22 cellular contexts compared by ENCODE assay signal in the genomic region with DNA sequence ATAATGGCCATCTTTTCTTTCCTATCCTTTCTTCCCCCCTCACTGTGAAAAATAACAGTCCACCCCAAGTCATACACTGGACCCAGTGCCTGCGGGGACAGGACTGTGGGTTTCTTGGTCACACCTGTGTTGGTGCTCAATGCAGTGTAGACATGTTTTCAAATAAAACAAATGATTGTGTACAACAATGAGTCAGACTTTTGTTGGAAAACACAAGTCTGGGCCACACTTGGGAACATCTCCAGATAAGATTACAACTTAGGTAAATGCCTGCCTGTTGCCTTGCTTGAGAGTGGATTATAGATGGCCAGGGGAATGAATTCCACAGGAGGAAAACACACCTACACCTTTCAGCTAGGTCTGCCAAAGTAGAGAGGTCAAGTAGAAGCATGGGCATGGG. TPM values are rescaled to one million over a fixed set of nuclear protein-coding genes. Genes with fewer than 3 reads are reported as not detected.
A peak's percentile ranks its signal among the peaks of the same experiment; 100 is the strongest.
DNase-seq lines count a peak whose midpoint lies in the region; ATAC-seq, FAIRE-seq and TF ChIP-seq lines count a peak whose summit lies in the region.
"Had no signal": no experiment of that assay in that cellular context is flagged by ENCODE, and none has a peak within 500 bp of the region (broad histone marks: within the 10 kb centered on the region; RNA-seq: fewer than 3 reads in every experiment).

No MANE protein-coding gene starts in this region.

- TF ChIP-seq POLR2A in stomach (IDR thresholded peaks at IDR 0.05): no peak

- DNase-seq in HCEC 1CT: peak; percentile 28
- peak; percentile 82 for DNase-seq in bronchial epithelial cell (ENCODE audit: low read depth)
- DNase-seq in mesenchymal stem cell: peak; percentile 25
- no peak for DNase-seq in stomach
- no peak for DNase-seq in NCI-H2029 (lab: John Stamatoyannopoulos, UW)
- no peak for DNase-seq in activated naive CD4-positive, alpha-beta T cell treated with Interleukin-2 at 50 U/mL for 16 hours
- DNase-seq in left lobe of liver (ENCODE audit: low spot score): no peak
- no peak for DNase-seq in activated gamma-delta T cell treated with Interleukin-2 at 50 U/mL for 16 hours
- DNase-seq: 8988T; BE2C; Calu3; CD4-positive, alpha-beta T cell; DMS53; H7; NCI-H1436; NCI-H2029 treated with DMSO at 0.1 percent for 48 hours; NCI-H2171 treated with DMSO at 0.1 percent for 48 hours; NCI-H446 treated with DMSO at 0.1 percent for 48 hours; NCI-H748 treated with DMSO at 0.1 percent for 48 hours; PC-9 had no signal

- no peak overlapping the region for H2AK5ac ChIP-seq in mesenchymal stem cell (ENCODE audit: low read length, severe bottlenecking)

- no peak overlapping the region for H2BK12ac ChIP-seq in mesenchymal stem cell (ENCODE audit: low read length in 2 of 2)

- ATAC-seq in left lobe of liver: no peak

- FAIRE-seq in bronchial epithelial cell (lab: Jason Lieb, UNC): no peak
- FAIRE-seq: HTR-8/SVneo had no signal

- H3K9me3 ChIP-seq in mesenchymal stem cell (ENCODE audit: control insufficient read depth, low read length) (no peaks in the 10 kb centered on the region), stomach (no peaks in the 10 kb centered on the region)
- H3K9me3 ChIP-seq: BE2C had no signal

- H3K9ac ChIP-seq in mesenchymal stem cell (ENCODE audit: low read length): no peak overlapping the region

- no peak overlapping the region for H4K91ac ChIP-seq in mesenchymal stem cell (ENCODE audit: low read length)

- H2AFZ ChIP-seq in mesenchymal stem cell (ENCODE audit: low read depth, low read length): no peak overlapping the region
- H2AFZ ChIP-seq: PC-9 had no signal

- 100% methylated on average over 1 of the region's 1 CpG for WGBS in mesenchymal stem cell
- 55 to 81% (median 63%) methylated on average over 1 of the region's 1 CpG for WGBS in stomach, 5 donors

- peak overlapping the region in 1 of 2 experiments; percentile 43 for H3K18ac ChIP-seq in mesenchymal stem cell (ENCODE audit: low read depth in 1 of 2, low read length in 2 of 2)

- TF ChIP-seq EP300 in stomach (IDR thresholded peaks at IDR 0.05): no peak

- no peak overlapping the region for H3K4ac ChIP-seq in mesenchymal stem cell (ENCODE audit: low read depth in 1 of 2, low read length in 2 of 2)

- H2BK5ac ChIP-seq in mesenchymal stem cell (ENCODE audit: low read depth, low read length, poor library complexity, severe bottlenecking): no peak overlapping the region

- H3K27me3 ChIP-seq in bronchial epithelial cell (ENCODE audit: control insufficient read depth, insufficient read depth, low read length) (no peaks in the 10 kb centered on the region), mesenchymal stem cell (ENCODE audit: control insufficient read depth in 1 of 2, insufficient read depth in 1 of 2, low read length in 2 of 2) (no peaks in the 10 kb centered on the region), stomach (no peaks in the 10 kb centered on the region)
- H3K27me3 ChIP-seq: BE2C had no signal

- H2BK120ac ChIP-seq in mesenchymal stem cell (ENCODE audit: low read depth, low read length): no peak overlapping the region

- no peak overlapping the region for H3K14ac ChIP-seq in mesenchymal stem cell (ENCODE audit: low read length in 2 of 2)

- no peak overlapping the region for H3K27ac ChIP-seq in mesenchymal stem cell (ENCODE audit: low read length, poor library complexity, severe bottlenecking)
- peak overlapping the region; percentile 19 to 86 (median 77) for H3K27ac ChIP-seq in stomach
- H3K27ac ChIP-seq: HL-60, PC-9 had no signal

- no peak overlapping the region for H3K23ac ChIP-seq in mesenchymal stem cell (ENCODE audit: low read length in 2 of 2)

- no peak overlapping the region for H4K8ac ChIP-seq in mesenchymal stem cell (ENCODE audit: low read length)

- TF ChIP-seq CTCF in bronchial epithelial cell (IDR thresholded peaks at IDR 0.05; ENCODE audit: insufficient read depth, low read length, severe bottlenecking) (no peak), stomach (IDR thresholded peaks at IDR 0.05) (no peak)

- H3K36me3 ChIP-seq in bronchial epithelial cell (ENCODE audit: control insufficient read depth, insufficient read depth, low read length) (peaks cover 4% of the 10 kb centered on the region), mesenchymal stem cell (ENCODE audit: control insufficient read depth in 1 of 2, insufficient read depth in 2 of 2, low read depth in 1 of 2, low read length in 2 of 2) (peaks cover 0 to 32% of the 10 kb centered on the region in 2 experiments), stomach (peaks cover 0 to 9% (median 4%) of the 10 kb centered on the region in 4 donors)
- H3K36me3 ChIP-seq: BE2C had no signal

- no peaks in the 10 kb centered on the region for H3K79me1 ChIP-seq in mesenchymal stem cell (replicated peaks; ENCODE audit: low read length, poor library complexity, severe bottlenecking)

- no peak overlapping the region for H3K4me3 ChIP-seq in bronchial epithelial cell (ENCODE audit: low read depth, low read length)
- H3K4me3 ChIP-seq in mesenchymal stem cell (ENCODE audit: insufficient read depth in 1 of 2, low read depth in 1 of 2, low read length in 2 of 2): no peak overlapping the region
- no peak overlapping the region for H3K4me3 ChIP-seq in stomach
- H3K4me3 ChIP-seq: PC-9 had no signal

- intact Hi-C loops in stomach (cut with DNase I; ENCODE audit: low total_unique reads): no loop called here

- H2BK15ac ChIP-seq in mesenchymal stem cell (ENCODE audit: low read depth, poor library complexity, severe bottlenecking): peak overlapping the region; percentile 5

- no peak overlapping the region for H3K4me2 ChIP-seq in mesenchymal stem cell (ENCODE audit: low read length, poor library complexity, severe bottlenecking)
- H3K4me2 ChIP-seq: PC-9 had no signal

- no peaks in the 10 kb centered on the region for H3K4me1 ChIP-seq in mesenchymal stem cell (ENCODE audit: control insufficient read depth, insufficient read depth, low read depth, low read length)
- H3K4me1 ChIP-seq in stomach: peaks cover 0 to 32% (median 27%) of the 10 kb centered on the region in 4 donors
- H3K4me1 ChIP-seq: BE2C had no signal

RNA-seq across cellular contexts. Expression of a gene that starts 34.1 kb away (rescaled TPM):
- 3.2 and 3.5 TPM in 2 replicates for total RNA-seq in bronchial epithelial cell
- polyA plus RNA-seq in mesenchymal stem cell (2013, experiment 1 of 2): 161 TPM
- polyA plus RNA-seq in mesenchymal stem cell (2013, experiment 2 of 2): 163 TPM
- 10 to 100 TPM in 2 of 5 donors, 1 to 10 TPM in 2, not detected in 1; 2.9 to 37.4 (median 16.9) TPM for total RNA-seq in stomach
- 10 to 100 TPM in 2 of 3 donors, 1 to 10 TPM in 1; 9.3 to 25.7 (median 24.4) TPM for polyA plus RNA-seq in stomach
- total RNA-seq in left lobe of liver: 0.33 TPM
- total RNA-seq: Calu3; CD4-positive, alpha-beta T cell; PC-9 had no signal

Comparison
In these comparisons a context has a peak if more than half of its experiments do, and no peak if none do; other contexts are left out.
1. DNase-seq: peak in HCEC 1CT (single experiment), bronchial epithelial cell (single experiment) and mesenchymal stem cell (single experiment); none in stomach (single experiment), NCI-H2029 (single experiment), activated naive CD4-positive, alpha-beta T cell treated with Interleukin-2 at 50 U/mL for 16 hours (single experiment), left lobe of liver (single experiment) and activated gamma-delta T cell treated with Interleukin-2 at 50 U/mL for 16 hours (single experiment).